In the genomic region with DNA sequence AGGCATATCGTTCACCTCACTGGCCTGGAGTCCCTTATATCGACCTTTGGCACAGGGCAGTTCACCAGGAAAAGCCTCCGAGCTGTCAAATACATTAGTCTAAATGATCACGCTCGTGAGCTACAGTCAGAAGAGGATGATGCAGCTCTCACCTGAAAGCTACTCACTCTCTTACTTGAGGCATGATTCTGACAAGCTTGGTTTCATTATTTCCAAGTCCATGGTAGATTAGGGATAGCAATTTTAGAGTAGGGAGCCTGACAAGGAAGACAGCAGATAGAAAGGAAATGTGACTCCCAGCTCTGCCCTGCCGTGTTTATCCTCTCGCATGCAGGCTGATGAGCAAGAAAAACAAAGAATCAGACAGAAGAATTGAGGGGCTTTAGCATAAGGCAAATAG, we compare ENCODE assay signal across 1 cellular context.
TF ChIP-seq lines count a peak whose summit lies in the region.

No MANE protein-coding gene starts in this region.

TF ChIP-seq in GM23338, 12 proteins besides CTCF, POLR2A, EP300 and RAD21 (continued from another document):
- TF ChIP-seq REST (IDR thresholded peaks at IDR 0.05; ENCODE audit: unreplicated experiment), result no peak
- no peak for TF ChIP-seq CREB1 (CRISPR knock-in tag; IDR thresholded peaks at IDR 0.05; ENCODE audit: low read depth)
- TF ChIP-seq, protein P1, sequence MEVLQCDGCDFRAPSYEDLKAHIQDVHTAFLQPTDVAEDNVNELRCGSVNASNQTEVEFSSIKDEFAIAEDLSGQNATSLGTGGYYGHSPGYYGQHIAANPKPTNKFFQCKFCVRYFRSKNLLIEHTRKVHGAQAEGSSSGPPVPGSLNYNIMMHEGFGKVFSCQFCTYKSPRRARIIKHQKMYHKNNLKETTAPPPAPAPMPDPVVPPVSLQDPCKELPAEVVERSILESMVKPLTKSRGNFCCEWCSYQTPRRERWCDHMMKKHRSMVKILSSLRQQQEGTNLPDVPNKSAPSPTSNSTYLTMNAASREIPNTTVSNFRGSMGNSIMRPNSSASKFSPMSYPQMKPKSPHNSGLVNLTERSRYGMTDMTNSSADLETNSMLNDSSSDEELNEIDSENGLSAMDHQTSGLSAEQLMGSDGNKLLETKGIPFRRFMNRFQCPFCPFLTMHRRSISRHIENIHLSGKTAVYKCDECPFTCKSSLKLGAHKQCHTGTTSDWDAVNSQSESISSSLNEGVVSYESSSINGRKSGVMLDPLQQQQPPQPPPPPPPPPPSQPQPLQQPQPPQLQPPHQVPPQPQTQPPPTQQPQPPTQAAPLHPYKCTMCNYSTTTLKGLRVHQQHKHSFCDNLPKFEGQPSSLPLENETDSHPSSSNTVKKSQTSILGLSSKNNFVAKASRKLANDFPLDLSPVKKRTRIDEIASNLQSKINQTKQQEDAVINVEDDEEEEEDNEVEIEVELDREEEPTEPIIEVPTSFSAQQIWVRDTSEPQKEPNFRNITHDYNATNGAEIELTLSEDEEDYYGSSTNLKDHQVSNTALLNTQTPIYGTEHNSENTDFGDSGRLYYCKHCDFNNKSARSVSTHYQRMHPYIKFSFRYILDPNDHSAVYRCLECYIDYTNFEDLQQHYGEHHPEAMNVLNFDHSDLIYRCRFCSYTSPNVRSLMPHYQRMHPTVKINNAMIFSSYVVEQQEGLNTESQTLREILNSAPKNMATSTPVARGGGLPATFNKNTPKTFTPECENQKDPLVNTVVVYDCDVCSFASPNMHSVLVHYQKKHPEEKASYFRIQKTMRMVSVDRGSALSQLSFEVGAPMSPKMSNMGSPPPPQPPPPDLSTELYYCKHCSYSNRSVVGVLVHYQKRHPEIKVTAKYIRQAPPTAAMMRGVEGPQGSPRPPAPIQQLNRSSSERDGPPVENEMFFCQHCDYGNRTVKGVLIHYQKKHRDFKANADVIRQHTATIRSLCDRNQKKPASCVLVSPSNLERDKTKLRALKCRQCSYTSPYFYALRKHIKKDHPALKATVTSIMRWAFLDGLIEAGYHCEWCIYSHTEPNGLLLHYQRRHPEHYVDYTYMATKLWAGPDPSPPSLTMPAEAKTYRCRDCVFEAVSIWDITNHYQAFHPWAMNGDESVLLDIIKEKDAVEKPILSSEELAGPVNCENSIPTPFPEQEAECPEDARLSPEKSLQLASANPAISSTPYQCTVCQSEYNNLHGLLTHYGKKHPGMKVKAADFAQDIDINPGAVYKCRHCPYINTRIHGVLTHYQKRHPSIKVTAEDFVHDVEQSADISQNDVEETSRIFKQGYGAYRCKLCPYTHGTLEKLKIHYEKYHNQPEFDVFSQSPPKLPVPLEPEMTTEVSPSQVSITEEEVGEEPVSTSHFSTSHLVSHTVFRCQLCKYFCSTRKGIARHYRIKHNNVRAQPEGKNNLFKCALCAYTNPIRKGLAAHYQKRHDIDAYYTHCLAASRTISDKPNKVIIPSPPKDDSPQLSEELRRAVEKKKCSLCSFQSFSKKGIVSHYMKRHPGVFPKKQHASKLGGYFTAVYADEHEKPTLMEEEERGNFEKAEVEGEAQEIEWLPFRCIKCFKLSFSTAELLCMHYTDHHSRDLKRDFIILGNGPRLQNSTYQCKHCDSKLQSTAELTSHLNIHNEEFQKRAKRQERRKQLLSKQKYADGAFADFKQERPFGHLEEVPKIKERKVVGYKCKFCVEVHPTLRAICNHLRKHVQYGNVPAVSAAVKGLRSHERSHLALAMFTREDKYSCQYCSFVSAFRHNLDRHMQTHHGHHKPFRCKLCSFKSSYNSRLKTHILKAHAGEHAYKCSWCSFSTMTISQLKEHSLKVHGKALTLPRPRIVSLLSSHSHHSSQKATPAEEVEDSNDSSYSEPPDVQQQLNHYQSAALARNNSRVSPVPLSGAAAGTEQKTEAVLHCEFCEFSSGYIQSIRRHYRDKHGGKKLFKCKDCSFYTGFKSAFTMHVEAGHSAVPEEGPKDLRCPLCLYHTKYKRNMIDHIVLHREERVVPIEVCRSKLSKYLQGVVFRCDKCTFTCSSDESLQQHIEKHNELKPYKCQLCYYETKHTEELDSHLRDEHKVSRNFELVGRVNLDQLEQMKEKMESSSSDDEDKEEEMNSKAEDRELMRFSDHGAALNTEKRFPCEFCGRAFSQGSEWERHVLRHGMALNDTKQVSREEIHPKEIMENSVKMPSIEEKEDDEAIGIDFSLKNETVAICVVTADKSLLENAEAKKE (CRISPR knock-in tag; IDR thresholded peaks at IDR 0.05), result no peak
- TF ChIP-seq NANOG (IDR thresholded peaks at IDR 0.05; ENCODE audit: borderline replicate concordance), result no peak
- no peak for TF ChIP-seq STAT1 (IDR thresholded peaks at IDR 0.05; ENCODE audit: unreplicated experiment)
- TF ChIP-seq ZNF331 (CRISPR knock-in tag; IDR thresholded peaks at IDR 0.05; ENCODE audit: low read depth), result no peak
- TF ChIP-seq ZNF114 (CRISPR knock-in tag; IDR thresholded peaks at IDR 0.05), result no peak
- no peak for TF ChIP-seq JUNB (IDR thresholded peaks at IDR 0.05; ENCODE audit: unreplicated experiment)
- TF ChIP-seq EZH2 (IDR thresholded peaks at IDR 0.05; ENCODE audit: low read depth, unreplicated experiment), result no peak
